In the genomic region with DNA sequence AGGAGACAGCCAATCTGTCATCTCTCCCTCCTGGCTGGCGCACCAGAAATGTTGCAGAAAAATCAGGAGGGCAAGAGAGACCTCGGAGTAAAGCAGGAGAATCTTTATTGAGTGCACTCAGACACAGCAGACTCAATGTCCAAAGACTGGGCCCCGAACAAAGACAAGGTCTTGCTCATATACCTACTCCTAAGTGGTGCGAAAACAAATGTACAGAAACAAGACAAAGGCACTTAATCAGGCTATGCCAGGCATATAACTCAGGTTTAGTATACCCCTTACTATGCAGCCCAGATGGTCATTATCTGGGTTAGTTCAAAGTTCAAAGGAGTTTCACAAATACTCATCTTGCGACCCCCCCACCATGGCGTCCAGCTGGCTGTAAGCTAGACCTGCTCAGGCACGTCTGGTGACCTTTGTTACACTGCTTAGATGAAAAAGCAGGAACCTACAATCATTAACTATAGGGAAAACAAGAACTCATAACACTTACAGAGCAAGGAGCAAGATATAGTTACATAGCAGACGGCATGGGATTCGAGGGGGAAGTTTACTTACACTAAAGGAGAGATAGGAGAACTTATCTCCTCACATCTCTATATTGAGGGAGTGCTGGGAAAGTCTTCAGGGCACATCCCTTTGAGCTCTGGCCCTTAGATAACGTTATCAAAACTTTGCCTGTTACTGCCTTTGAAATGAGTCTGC, we compare ENCODE assay signal across 10 cellular contexts. TPM values are rescaled to one million over a fixed set of nuclear protein-coding genes. Genes with fewer than 3 reads are reported as not detected.
DNase-seq lines count a peak whose midpoint lies in the region; ATAC-seq and TF ChIP-seq lines count a peak whose summit lies in the region.
"Had no signal": no experiment of that assay in that cellular context is flagged by ENCODE, and none has a peak within 500 bp of the region (broad histone marks: within the 10 kb centered on the region; RNA-seq: fewer than 3 reads in every experiment).

No MANE protein-coding gene starts in this region.

- H3K36me3 ChIP-seq in trophoblast cell (ENCODE audit: control insufficient read depth in 1 of 2, insufficient read depth in 2 of 2, low read length in 2 of 2) = no peaks in the 10 kb centered on the region

- H3K4me2 ChIP-seq in trophoblast cell (ENCODE audit: low read length) = no peak overlapping the region

- H4K12ac ChIP-seq in trophoblast cell (ENCODE audit: low read depth, low read length) = no peak overlapping the region

- POLR2A ChIA-PET in RWPE1 (lab: Yijun Ruan, JAX; ENCODE audit: low non-redundant PET) = no interaction called here

- no peak overlapping the region for H2AFZ ChIP-seq in trophoblast cell (ENCODE audit: insufficient read depth, low read length, poor library complexity)

- peak overlapping the region; percentile 39 for H2AK5ac ChIP-seq in trophoblast cell (ENCODE audit: low read length)

- H3K79me2 ChIP-seq in trophoblast cell (ENCODE audit: control insufficient read depth, insufficient read depth, low read length, poor library complexity) = peaks cover 1% of the 10 kb centered on the region

- no CpG with 5 or more reads among the region's 10 CpGs for WGBS in trophoblast cell (ENCODE audit: extremely low coverage, insufficient coverage, insufficient read length)

- H2BK5ac ChIP-seq in trophoblast cell (ENCODE audit: low read depth, low read length, poor library complexity) = peak overlapping the region; percentile 37

- no peak overlapping the region for H3K23ac ChIP-seq in trophoblast cell (ENCODE audit: low read length)

- H3K9ac ChIP-seq in trophoblast cell (ENCODE audit: low read length) = no peak overlapping the region

- DNase-seq in trophoblast cell (peak in 1 of 2 donors; percentile 10), mesenteric fat pad (ENCODE audit: low spot score) (no peak), nucleus accumbens (lab: John Stamatoyannopoulos, UW) (no peak), RWPE1 (ENCODE audit: low spot score) (no peak), cardiac septum (ENCODE audit: low spot score) (no peak)

- peak overlapping the region; percentile 71 for H3K14ac ChIP-seq in trophoblast cell (ENCODE audit: low read length)

- no peak overlapping the region for H3K4me3 ChIP-seq in trophoblast cell (ENCODE audit: low read depth, low read length)

- intact Hi-C loops in cardiac septum (cut with DNase I) = no loop called here

- H4K91ac ChIP-seq in trophoblast cell (ENCODE audit: low read depth, low read length) = peak overlapping the region; percentile 75

- peak overlapping the region; percentile 74 for H2BK120ac ChIP-seq in trophoblast cell (ENCODE audit: insufficient read depth, low read length, poor library complexity)

- H3K79me1 ChIP-seq in trophoblast cell (ENCODE audit: low read length) = peaks cover 9% of the 10 kb centered on the region

- H3K4me1 ChIP-seq in trophoblast cell (ENCODE audit: control insufficient read depth in 1 of 2, insufficient read depth in 2 of 2, low read length in 2 of 2) = peaks cover 15 to 20% of the 10 kb centered on the region in 2 experiments

- TF ChIP-seq CTCF in VCaP (conservative IDR thresholded peaks at IDR 0.05) = no peak
- no peak for TF ChIP-seq CTCF in RWPE1 (conservative IDR thresholded peaks at IDR 0.05; ENCODE audit: low read depth)

- H3K9me3 ChIP-seq in trophoblast cell (ENCODE audit: insufficient read depth, low read depth, low read length) = no peaks in the 10 kb centered on the region

- H2BK12ac ChIP-seq in trophoblast cell (ENCODE audit: low read length) = peak overlapping the region; percentile 80

- CTCF ChIA-PET in RWPE1 (lab: Yijun Ruan, JAX) = no interaction called here

- H3K18ac ChIP-seq in trophoblast cell (ENCODE audit: low read length) = peak overlapping the region; percentile 41

- H3K27me3 ChIP-seq in trophoblast cell (ENCODE audit: insufficient read depth, low read length) = no peaks in the 10 kb centered on the region

- H3K4ac ChIP-seq in trophoblast cell (ENCODE audit: low read depth, low read length) = no peak overlapping the region

- peak; percentile 38 for ATAC-seq in GM18867 (IDR thresholded peaks at IDR 0.05; ENCODE audit: unreplicated experiment)
- ATAC-seq in HG03095 (IDR thresholded peaks at IDR 0.05; ENCODE audit: unreplicated experiment) = peak; percentile 24

- peak overlapping the region; percentile 91 for H3K27ac ChIP-seq in VCaP
- peak overlapping the region; percentile 9 for H3K27ac ChIP-seq in trophoblast cell (ENCODE audit: low read depth, low read length)
- no peak overlapping the region for H3K27ac ChIP-seq in RWPE1

- H4K8ac ChIP-seq in trophoblast cell (ENCODE audit: low read depth, low read length) = peak overlapping the region; percentile 26

RNA-seq across cellular contexts. Expression of a gene that starts 27.5 kb away (rescaled TPM):
- polyA plus RNA-seq in trophoblast cell (2013) = 0.03 TPM in 1 of 2 replicates, not detected in the other
- total RNA-seq in mesenteric fat pad (not detected), cardiac septum (not detected)
- total RNA-seq: activated T-helper 1 cell treated with anti-CD3 and anti-CD28 coated beads, Interleukin-12 subunit alpha, Interleukin-12 subunit beta, Interleukin-2, Interleukin-4 antibody, amounts not matched to agents 30 ng/mL and 10 ng/mL and 1 ng/mL, durations not matched to agents 14 hours and 24 hours and 36 hours; fibroblast of lung had no signal
- polyA plus RNA-seq: fibroblast of lung had no signal
